ENCODE assay signal across 1 cellular context in genomic region chr19:48325265-48325910, GRCh38.
A peak's percentile ranks its signal among the peaks of the same experiment; 100 is the strongest.
TF ChIP-seq lines count a peak whose summit lies in the region.

EMP3 (plus strand) TSS chr19:48325552; CDS start chr19:48326845, 1,293 bp downstream.

TF ChIP-seq in K562, 482 proteins besides CTCF, POLR2A, EP300 and RAD21 (continued from another document and continues in another):
- TF ChIP-seq MLLT1 (IDR thresholded peaks at IDR 0.05), result peak; percentile 88 to 96
- TF ChIP-seq TAF1 (IDR thresholded peaks at IDR 0.05; ENCODE audit: control insufficient read depth, extremely low read depth, insufficient read depth, low read length, severe bottlenecking), result peak; percentile 85
- TF ChIP-seq ZBTB1 (CRISPR knock-in tag; IDR thresholded peaks at IDR 0.05; ENCODE audit: borderline replicate concordance, low read depth), result no peak
- TF ChIP-seq SMARCA4 (IDR thresholded peaks at IDR 0.05), result peak; percentile 81
- TF ChIP-seq SMAD3 (CRISPR knock-in tag; conservative IDR thresholded peaks at IDR 0.05), result no peak
- no peak for TF ChIP-seq CREB5 (CRISPR knock-in tag; IDR thresholded peaks at IDR 0.05)
- peak; percentile 68 for TF ChIP-seq TOE1 (IDR thresholded peaks at IDR 0.05; ENCODE audit: borderline replicate concordance)
- TF ChIP-seq TOE1 (CRISPR knock-in tag; IDR thresholded peaks at IDR 0.05; ENCODE audit: borderline replicate concordance, low read depth), result no peak
- no peak; a peak in 1 of 4 replicates for TF ChIP-seq ZNF639 (CRISPR knock-in tag; conservative IDR thresholded peaks at IDR 0.05 in 1 of 2, IDR thresholded peaks at IDR 0.05 in 1 of 2)
- TF ChIP-seq ZNF347 (CRISPR knock-in tag; IDR thresholded peaks at IDR 0.05; ENCODE audit: low read depth), result no peak
- no peak for TF ChIP-seq RNF219 (CRISPR knock-in tag; IDR thresholded peaks at IDR 0.05)
- peak; percentile 12; the same call in 1 of the 2 replicates for TF ChIP-seq CBFA2T3 (IDR thresholded peaks at IDR 0.05)
- TF ChIP-seq STAT5A (IDR thresholded peaks at IDR 0.05; ENCODE audit: borderline replicate concordance, low read length), result no peak
- no peak for TF ChIP-seq KLF6 (CRISPR knock-in tag; IDR thresholded peaks at IDR 0.05; ENCODE audit: borderline replicate concordance)
- TF ChIP-seq MAFG (tag; conservative IDR thresholded peaks at IDR 0.05), result no peak
- peak; percentile 42; the same call in 1 of the 2 replicates for TF ChIP-seq SMAD4 (CRISPR knock-in tag; conservative IDR thresholded peaks at IDR 0.05)
- no peak for TF ChIP-seq BCL6 (CRISPR knock-in tag; IDR thresholded peaks at IDR 0.05)
- no peak for TF ChIP-seq ZNF512 (tag; IDR thresholded peaks at IDR 0.05)
- no peak for TF ChIP-seq YBX1 (IDR thresholded peaks at IDR 0.05)
- TF ChIP-seq ZNF79 (CRISPR knock-in tag; IDR thresholded peaks at IDR 0.05; ENCODE audit: low read depth), result no peak
- no peak for TF ChIP-seq ZNF780A (CRISPR knock-in tag; IDR thresholded peaks at IDR 0.05)
- TF ChIP-seq ZNF124 (CRISPR knock-in tag; IDR thresholded peaks at IDR 0.05), result no peak
- no peak for TF ChIP-seq ID3 (CRISPR knock-in tag; IDR thresholded peaks at IDR 0.05)
- no peak for TF ChIP-seq ID3 (tag; IDR thresholded peaks at IDR 0.05)
- TF ChIP-seq SMAD1 (IDR thresholded peaks at IDR 0.05; ENCODE audit: low read depth, low read length, partially characterized antibody), result peak; percentile 8
- TF ChIP-seq NCOR1 (IDR thresholded peaks at IDR 0.05), result peak; percentile 68; the same call in 1 of the 2 replicates
- peak; percentile 61; the same call in 1 of the 2 replicates for TF ChIP-seq ARID2 (IDR thresholded peaks at IDR 0.05)
- no peak for TF ChIP-seq MYBL2 (IDR thresholded peaks at IDR 0.05; ENCODE audit: low read depth)
- no peak for TF ChIP-seq MYBL2 (CRISPR knock-in tag; IDR thresholded peaks at IDR 0.05; ENCODE audit: borderline replicate concordance)
- TF ChIP-seq MBD2 (IDR thresholded peaks at IDR 0.05; ENCODE audit: borderline replicate concordance, low read depth), result no peak; the same call in 1 of the 2 replicates
- TF ChIP-seq ZNF586 (CRISPR knock-in tag; conservative IDR thresholded peaks at IDR 0.05), result no peak
- no peak for TF ChIP-seq STAG1 (CRISPR knock-in tag; IDR thresholded peaks at IDR 0.05; ENCODE audit: borderline replicate concordance)
- TF ChIP-seq RBM25 (IDR thresholded peaks at IDR 0.05; ENCODE audit: low read depth, low read length, severe bottlenecking), result no peak
- no peak for TF ChIP-seq ZNF3 (CRISPR knock-in tag; IDR thresholded peaks at IDR 0.05)
- no peak for TF ChIP-seq TGIF2 (CRISPR knock-in tag; IDR thresholded peaks at IDR 0.05)
- no peak for TF ChIP-seq RUNX1 (IDR thresholded peaks at IDR 0.05; ENCODE audit: low read depth)
- no peak for TF ChIP-seq ATF2 (CRISPR knock-in tag; IDR thresholded peaks at IDR 0.05)
- no peak for TF ChIP-seq ZNF253 (CRISPR knock-in tag; conservative IDR thresholded peaks at IDR 0.05)
- TF ChIP-seq MAX (CRISPR knock-in tag; IDR thresholded peaks at IDR 0.05), result no peak
- TF ChIP-seq E2F4 (CRISPR knock-in tag; IDR thresholded peaks at IDR 0.05; ENCODE audit: low read depth), result no peak
- TF ChIP-seq JUNB (CRISPR knock-in tag; conservative IDR thresholded peaks at IDR 0.05), result no peak
- TF ChIP-seq ETV5 (CRISPR knock-in tag; IDR thresholded peaks at IDR 0.05; ENCODE audit: low read depth), result 0 out of 2 replicates have a peak, but pooled peaks have one; percentile 45
- TF ChIP-seq ZSCAN32 (CRISPR knock-in tag; IDR thresholded peaks at IDR 0.05), result no peak
- no peak for TF ChIP-seq ZNF146 (CRISPR knock-in tag; IDR thresholded peaks at IDR 0.05; ENCODE audit: unreplicated experiment)
- TF ChIP-seq EHMT2 (IDR thresholded peaks at IDR 0.05), result peak; percentile 46; the same call in 1 of the 2 replicates
- TF ChIP-seq CBX2 (IDR thresholded peaks at IDR 0.05; ENCODE audit: insufficient read depth, low read length, poor library complexity, severe bottlenecking), result no peak
- TF ChIP-seq SETDB1 (IDR thresholded peaks at IDR 0.05; ENCODE audit: low read length), result no peak
- no peak for TF ChIP-seq NR3C1 (CRISPR knock-in tag; IDR thresholded peaks at IDR 0.05)
- TF ChIP-seq ZNF324 (CRISPR knock-in tag; IDR thresholded peaks at IDR 0.05), result no peak
- no peak for TF ChIP-seq HSF4 (CRISPR knock-in tag; IDR thresholded peaks at IDR 0.05; ENCODE audit: borderline replicate concordance)
- peak; percentile 51 for TF ChIP-seq CXXC5 (CRISPR knock-in tag; IDR thresholded peaks at IDR 0.05)
- no peak for TF ChIP-seq RHOXF2B (CRISPR knock-in tag; conservative IDR thresholded peaks at IDR 0.05)
- no peak for TF ChIP-seq PURB (CRISPR knock-in tag; IDR thresholded peaks at IDR 0.05; ENCODE audit: low read depth)
- TF ChIP-seq ZZZ3 (IDR thresholded peaks at IDR 0.05), result no peak
- peak; percentile 77 for TF ChIP-seq HDAC2 (IDR thresholded peaks at IDR 0.05)
- TF ChIP-seq TARDBP (IDR thresholded peaks at IDR 0.05), result no peak; the same call in 1 of the 2 replicates
- no peak for TF ChIP-seq RCOR1 (IDR thresholded peaks at IDR 0.05; ENCODE audit: borderline replicate concordance in 1 of 2, low read depth in 2 of 2, low read length in 2 of 2)
- TF ChIP-seq ZNF592 (IDR thresholded peaks at IDR 0.05), result no peak
- no peak for TF ChIP-seq FOXJ2 (tag; IDR thresholded peaks at IDR 0.05)
- peak; percentile 48; the same call in 1 of the 2 replicates for TF ChIP-seq POLR2AphosphoS2 (IDR thresholded peaks at IDR 0.05; ENCODE audit: low read length)
